ENCODE assay signal across 9 cellular contexts in the genomic region with DNA sequence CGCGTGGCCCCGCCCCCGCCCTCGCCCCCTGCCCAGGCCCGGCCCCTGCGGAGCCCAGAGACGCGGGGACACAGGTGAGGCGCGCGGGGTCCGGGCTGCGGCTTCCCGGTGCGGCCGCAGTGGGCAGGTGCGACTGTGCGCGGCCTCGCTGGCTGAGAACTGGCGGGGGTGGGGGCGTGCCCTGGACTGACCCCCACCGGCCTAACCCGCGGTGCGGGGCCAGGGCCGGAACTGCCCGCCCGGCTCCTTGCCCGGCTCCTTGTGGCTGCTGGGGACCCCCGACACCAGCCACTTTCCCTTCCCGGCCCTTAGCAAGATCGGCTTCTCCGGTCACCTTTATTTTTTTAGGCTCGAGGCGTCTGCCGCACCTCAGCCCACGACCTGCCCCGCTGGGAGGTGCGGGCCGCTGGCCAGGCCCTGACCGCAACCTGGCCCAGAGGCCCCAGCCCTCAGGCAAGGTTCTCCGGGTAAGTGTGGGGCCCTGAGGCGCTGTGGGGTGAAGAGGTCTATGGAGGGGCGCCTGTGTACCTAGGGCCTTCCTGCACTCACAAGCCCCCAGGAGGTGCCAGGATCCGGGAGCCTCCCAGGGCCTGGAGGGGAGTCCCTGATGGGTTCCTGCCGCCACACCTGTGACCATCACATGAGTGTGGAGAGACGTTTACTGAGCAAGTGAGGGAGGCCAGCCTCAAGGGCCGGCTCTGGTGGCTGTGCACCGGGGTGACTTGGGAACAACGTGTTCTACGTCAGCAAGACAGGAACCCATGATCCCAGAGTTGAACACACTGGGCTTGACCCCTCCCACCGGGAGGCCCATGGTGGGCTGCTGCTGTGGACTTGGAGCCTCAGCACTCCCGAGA. TPM values are rescaled to one million over a fixed set of nuclear protein-coding genes. Genes with fewer than 3 reads are reported as not detected.
DNase-seq lines count a peak whose midpoint lies in the region; ATAC-seq, FAIRE-seq and TF ChIP-seq lines count a peak whose summit lies in the region.
"Had no signal": no experiment of that assay in that cellular context is flagged by ENCODE, and none has a peak within 500 bp of the region (broad histone marks: within the 10 kb centered on the region; RNA-seq: fewer than 3 reads in every experiment).

A gene with protein sequence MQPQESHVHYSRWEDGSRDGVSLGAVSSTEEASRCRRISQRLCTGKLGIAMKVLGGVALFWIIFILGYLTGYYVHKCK (plus strand): TSS at position 35 of the 857 bp plus-strand sequence. CDS start 2,625 bp downstream, outside the sequence.

- H3K4me1 ChIP-seq in endothelial cell of umbilical vein (ENCODE audit: control insufficient read depth, extremely low read depth, insufficient read depth, low read length): peaks cover 6% of the 10 kb centered on the region

- H3K9me3 ChIP-seq in endothelial cell of umbilical vein (replicated peaks; ENCODE audit: control insufficient read depth, insufficient read depth, low read length): no peaks in the 10 kb centered on the region

- H3K4me1 Mint-ChIP-seq in nephron progenitor cell: peaks cover 47% of the 10 kb centered on the region

- intact Hi-C loops in endothelial cell of umbilical vein (cut with micrococcal nuclease): loop anchor here (1.0 to 5.0 kb wide), 3 partner anchors 23 to 129 kb away; a partner anchor contains a TSS

- no peaks in the 10 kb centered on the region for H3K79me2 ChIP-seq in endothelial cell of umbilical vein (ENCODE audit: control insufficient read depth, insufficient read depth, low read length)

- no peak for FAIRE-seq in endothelial cell of umbilical vein (lab: Jason Lieb, UNC)

- no peak within 1 kb of the TSS for H3K27ac Mint-ChIP-seq in nephron progenitor cell

- no peak within 1 kb of the TSS for H3K9ac ChIP-seq in endothelial cell of umbilical vein (replicated peaks; ENCODE audit: extremely low read depth, insufficient read depth, low read length)

- BruUV-seq in endothelial cell of umbilical vein (replicated peaks; lab: Mats Ljungman, UMichigan): no TSS peak

- TF ChIP-seq POLR2A in endothelial cell of umbilical vein (IDR thresholded peaks at IDR 0.05; ENCODE audit: low read depth, low read length): no peak

- peak within 1 kb of the TSS; percentile 62 for H3K4me2 ChIP-seq in endothelial cell of umbilical vein (ENCODE audit: insufficient read depth, low read length)

- POLR2A ChIA-PET in endothelial cell of umbilical vein (lab: Charles Lee): no interaction called here

- peak; percentile 20 for ATAC-seq in GM21515 (IDR thresholded peaks at IDR 0.05; ENCODE audit: unreplicated experiment)

- peak within 1 kb of the TSS; percentile 90 for H2AFZ ChIP-seq in endothelial cell of umbilical vein (ENCODE audit: low read depth, low read length)

- no peak within 1 kb of the TSS for H3K27ac ChIP-seq in endothelial cell of umbilical vein (ENCODE audit: insufficient read depth, low read depth, low read length)

- H4K20me1 ChIP-seq in endothelial cell of umbilical vein (replicated peaks; ENCODE audit: control insufficient read depth, extremely low read depth, insufficient read depth, low read length): no peaks in the 10 kb centered on the region

- H3K9me1 ChIP-seq in endothelial cell of umbilical vein (replicated peaks; ENCODE audit: control insufficient read depth, extremely low read depth, insufficient read depth, low read length): no peaks in the 10 kb centered on the region

- no peak for TF ChIP-seq CTCF in AG09309 (IDR thresholded peaks at IDR 0.05; ENCODE audit: control insufficient read depth, insufficient read depth, low read depth, low read length, missing control alignments)
- TF ChIP-seq CTCF in endothelial cell of umbilical vein (IDR thresholded peaks at IDR 0.05; ENCODE audit: extremely low read depth in 1 of 2, insufficient read depth in 1 of 2, low read depth in 1 of 2, low read length in 2 of 2): no peak
- no peak for TF ChIP-seq CTCF in nephron progenitor cell (IDR thresholded peaks at IDR 0.05)

- peaks cover 6% of the 10 kb centered on the region for H3K27me3 Mint-ChIP-seq in nephron progenitor cell (ENCODE audit: low read depth, poor library complexity)

- dilution Hi-C loops in endothelial cell of umbilical vein (cut with MboI; ENCODE audit: extremely low pct_ligation_motif_present, low sequenced_read_pairs): no loop called here

- H3K4me3 Mint-ChIP-seq in nephron progenitor cell: peak within 1 kb of the TSS; percentile 70

- H3K27me3 ChIP-seq in endothelial cell of umbilical vein (ENCODE audit: control insufficient read depth in 2 of 2, insufficient read depth in 2 of 2, low read length in 2 of 2): no peaks in the 10 kb centered on the region

- no peaks in the 10 kb centered on the region for H3K36me3 Mint-ChIP-seq in nephron progenitor cell (ENCODE audit: low read depth)

- H3K9me3 Mint-ChIP-seq in nephron progenitor cell: no peaks in the 10 kb centered on the region

- no peak for DNase-seq in AG09309 (ENCODE audit: low read depth)
- DNase-seq in OCI-M1 (lab: John Stamatoyannopoulos, UW): peak; percentile 66
- no peak for DNase-seq in endothelial cell of umbilical vein (ENCODE audit: low read depth, low spot score)
- DNase-seq in nephron progenitor cell: peak; percentile 24
- DNase-seq in T1000 (lab: John Stamatoyannopoulos, UW): no peak
- no peak for DNase-seq in activated CD4-positive, CD25-positive, alpha-beta regulatory T cell (lab: John Stamatoyannopoulos, UW)
- no peak for DNase-seq in NOMO-1 treated with DMSO at 0.1 percent for 48 hours (lab: John Stamatoyannopoulos, UW; ENCODE audit: unreplicated experiment)

- CTCF ChIA-PET in endothelial cell of umbilical vein (lab: Charles Lee): interaction anchor here (0.7 kb wide), 1 partner anchor 48 kb away, joined by 4 read pairs; no protein-coding TSS in a partner anchor

- H3K36me3 ChIP-seq in endothelial cell of umbilical vein (ENCODE audit: control insufficient read depth in 2 of 2, extremely low read depth in 1 of 2, insufficient read depth in 2 of 2, low read length in 2 of 2): no peaks in the 10 kb centered on the region

- H3K4me3 ChIP-seq in AG09309 (ENCODE audit: control insufficient read depth, low read depth, low read length) (peak within 1 kb of the TSS; percentile 38), endothelial cell of umbilical vein (replicated peaks in 1 of 3; ENCODE audit: insufficient read depth in 1 of 3, low read depth in 1 of 3, low read length in 3 of 3) (peak within 1 kb of the TSS; percentile 35 to 51 (median 49))

TF ChIP-seq in endothelial cell of umbilical vein, 7 proteins besides CTCF, POLR2A, EP300 and RAD21:
- no peak for TF ChIP-seq EZH2 (IDR thresholded peaks at IDR 0.05; ENCODE audit: borderline replicate concordance, low read depth, low read length, severe bottlenecking)
- TF ChIP-seq FOS (IDR thresholded peaks at IDR 0.05; ENCODE audit: borderline replicate concordance, insufficient read depth, low read length): no peak
- no peak for TF ChIP-seq GATA2 (IDR thresholded peaks at IDR 0.05; ENCODE audit: insufficient read depth, insufficient read length, low read depth, low read length)
- TF ChIP-seq POLR2AphosphoS5 (IDR thresholded peaks at IDR 0.05; ENCODE audit: insufficient read depth, low read depth, low read length): no peak
- TF ChIP-seq MYC (IDR thresholded peaks at IDR 0.05; ENCODE audit: low read depth, low read length): no peak
- no peak for TF ChIP-seq JUN (IDR thresholded peaks at IDR 0.05; ENCODE audit: borderline replicate concordance, insufficient read depth, insufficient read length, low read depth)
- TF ChIP-seq, protein P1, sequence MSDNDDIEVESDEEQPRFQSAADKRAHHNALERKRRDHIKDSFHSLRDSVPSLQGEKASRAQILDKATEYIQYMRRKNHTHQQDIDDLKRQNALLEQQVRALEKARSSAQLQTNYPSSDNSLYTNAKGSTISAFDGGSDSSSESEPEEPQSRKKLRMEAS (IDR thresholded peaks at IDR 0.05; ENCODE audit: insufficient read depth, insufficient read length): no peak

RNA-seq across cellular contexts. Expression of the gene that starts here (rescaled TPM):
- total RNA-seq in endothelial cell of umbilical vein: 1.2 and 2.9 TPM in 2 replicates
- 1.4 and 5.1 TPM in 2 replicates for polyA plus RNA-seq in endothelial cell of umbilical vein
- polyA plus RNA-seq in endothelial cell of umbilical vein (2011; cell fraction: cytosol; rRNA removed): 0.80 and 2.6 TPM in 2 replicates
- not detected in 2 replicates for polyA plus RNA-seq in endothelial cell of umbilical vein (2011; cell fraction: nucleus; rRNA removed)
- 0.56 and 1.1 TPM in 2 replicates for polyA plus RNA-seq in endothelial cell of umbilical vein (2012)
- 1.2 and 2.3 TPM in 2 replicates for polyA minus RNA-seq in endothelial cell of umbilical vein
- not detected for polyA minus RNA-seq in endothelial cell of umbilical vein (2011; cell fraction: cytosol; rRNA and poly(A)+ RNA removed)
- polyA minus RNA-seq in endothelial cell of umbilical vein (2011; cell fraction: nucleus; rRNA and poly(A)+ RNA removed): 1.9 TPM in 1 of 2 replicates, not detected in the other
- total RNA-seq: myocyte had no signal

Comparison
In these comparisons a context has a peak if more than half of its experiments do, and no peak if none do; other contexts are left out.
1. DNase-seq: peak in OCI-M1 (single experiment) and nephron progenitor cell (single experiment); none in AG09309 (single experiment), endothelial cell of umbilical vein (single experiment), T1000 (single experiment), activated CD4-positive, CD25-positive, alpha-beta regulatory T cell (0 of 4) and NOMO-1 treated with DMSO at 0.1 percent for 48 hours (single experiment).